ENCODE assay signal across 16 cellular contexts in genomic region chr12:111655356-111655755, GRCh38. TPM values are rescaled to one million over a fixed set of nuclear protein-coding genes. Genes with fewer than 3 reads are reported as not detected.
DNase-seq lines count a peak whose midpoint lies in the region; ATAC-seq and TF ChIP-seq lines count a peak whose summit lies in the region.
"Had no signal": no experiment of that assay in that cellular context is flagged by ENCODE, and none has a peak within 500 bp of the region (broad histone marks: within the 10 kb centered on the region; RNA-seq: fewer than 3 reads in every experiment).

No MANE protein-coding gene starts in this region.

- intact Hi-C loops in CD4-positive, alpha-beta memory T cell (cut with micrococcal nuclease), result no loop called here

- H2AFZ ChIP-seq in Karpas-422 (ENCODE audit: low read length), result no peak overlapping the region
- H2AFZ ChIP-seq: GM23338 had no signal

- POLR2A ChIA-PET in CD4-positive, alpha-beta memory T cell (lab: Charles Lee; ENCODE audit: partially characterized antibody), result no interaction called here

- no peaks in the 10 kb centered on the region for H3K9me3 Mint-ChIP-seq in CD4-positive, alpha-beta memory T cell
- H3K9me3 Mint-ChIP-seq in naive B cell, result no peaks in the 10 kb centered on the region
- H3K9me3 Mint-ChIP-seq: CD4-positive, CD25-positive, alpha-beta regulatory T cell; GM23338 had no signal

- H3K79me2 ChIP-seq in Karpas-422 (ENCODE audit: low read length), result no peaks in the 10 kb centered on the region

- H3K36me3 ChIP-seq in CD4-positive, alpha-beta memory T cell (ENCODE audit: insufficient read depth, low read length), result peaks cover 45% of the 10 kb centered on the region
- H3K36me3 ChIP-seq in Karpas-422 (ENCODE audit: insufficient read depth, low read length), result peaks cover 28% of the 10 kb centered on the region; the same call in 1 of the 2 replicates
- peaks cover 0 to 94% (median 27%) of the 10 kb centered on the region in 3 donors for H3K36me3 ChIP-seq in tibial nerve

- H3K27me3 ChIP-seq in CD4-positive, alpha-beta memory T cell (ENCODE audit: insufficient read depth, low read length), result no peaks in the 10 kb centered on the region
- H3K27me3 ChIP-seq in Karpas-422 (ENCODE audit: low read length) (no peaks in the 10 kb centered on the region), tibial nerve (no peaks in the 10 kb centered on the region)
- H3K27me3 ChIP-seq: BE2C had no signal

- peaks cover 44 to 60% of the 10 kb centered on the region in 2 donors for H3K36me3 Mint-ChIP-seq in CD4-positive, alpha-beta memory T cell
- H3K36me3 Mint-ChIP-seq in naive B cell, result peaks cover 15 to 26% of the 10 kb centered on the region in 2 donors

- H3K27ac ChIP-seq in CD4-positive, alpha-beta memory T cell (ENCODE audit: low read depth, low read length), result no peak overlapping the region
- H3K27ac ChIP-seq in Karpas-422 (ENCODE audit: low read length) (no peak overlapping the region), tibial nerve (no peak overlapping the region)
- H3K27ac ChIP-seq: HL-60 had no signal

- no peaks in the 10 kb centered on the region for H4K20me1 ChIP-seq in Karpas-422 (ENCODE audit: insufficient read depth, low read depth, low read length)

- DNase-seq in CD4-positive, alpha-beta memory T cell, result no peak
- DNase-seq in Karpas-422 (peak; percentile 19), dermis blood vessel endothelial cell (peak; percentile 36), naive B cell (no peak), tibial nerve (ENCODE audit: low spot score in 2 of 2) (no peak), NCI-H69 (lab: John Stamatoyannopoulos, UW) (no peak)
- DNase-seq: ACHN; BE2C; Caco-2; CD4-positive, CD25-positive, alpha-beta regulatory T cell; DMS79; GDM1; HCEC 1CT had no signal

- H3K27ac Mint-ChIP-seq in CD4-positive, alpha-beta memory T cell, result peak overlapping the region in 5 of 7 donors; percentile 2 to 76 (median 17)
- peak overlapping the region in 4 of 6 donors; percentile 18 to 74 (median 42) for H3K27ac Mint-ChIP-seq in naive B cell
- H3K27ac Mint-ChIP-seq: GM23338 had no signal

- ATAC-seq in naive B cell (ENCODE audit: low read depth in 2 of 2) (no peak), GM18519 (IDR thresholded peaks at IDR 0.05; ENCODE audit: low FRiP score, unreplicated experiment) (no peak)
- ATAC-seq: GM23338 had no signal

- no peak for TF ChIP-seq POLR2A in tibial nerve (IDR thresholded peaks at IDR 0.05)

- CTCF ChIA-PET in CD4-positive, alpha-beta memory T cell (lab: Charles Lee; ENCODE audit: partially characterized antibody), result no interaction called here

- peaks cover 0 to 2% (median 0%) of the 10 kb centered on the region in 4 donors for H3K4me1 Mint-ChIP-seq in CD4-positive, alpha-beta memory T cell
- H3K4me1 Mint-ChIP-seq in naive B cell, result peaks cover 0 to 5% (median 0%) of the 10 kb centered on the region in 3 donors
- H3K4me1 Mint-ChIP-seq: GM23338 had no signal

- H3K27me3 Mint-ChIP-seq in CD4-positive, alpha-beta memory T cell, result no peaks in the 10 kb centered on the region
- H3K27me3 Mint-ChIP-seq in naive B cell, result no peaks in the 10 kb centered on the region
- H3K27me3 Mint-ChIP-seq: CD4-positive, CD25-positive, alpha-beta regulatory T cell had no signal

- H3K4me3 Mint-ChIP-seq in CD4-positive, alpha-beta memory T cell, result no peak overlapping the region
- H3K4me3 Mint-ChIP-seq in naive B cell, result no peak overlapping the region
- H3K4me3 Mint-ChIP-seq: CD4-positive, CD25-positive, alpha-beta regulatory T cell; GM23338 had no signal

- TF ChIP-seq CTCF in tibial nerve (IDR thresholded peaks at IDR 0.05), result no peak

- H3K9me3 ChIP-seq in CD4-positive, alpha-beta memory T cell (ENCODE audit: control insufficient read depth in 1 of 2, low read length in 2 of 2), result no peaks in the 10 kb centered on the region
- H3K9me3 ChIP-seq in Karpas-422 (ENCODE audit: low read length), result no peaks in the 10 kb centered on the region
- H3K9me3 ChIP-seq in tibial nerve, result no peaks in the 10 kb centered on the region
- H3K9me3 ChIP-seq: BE2C, Caco-2 had no signal

- H3K4me3 ChIP-seq in CD4-positive, alpha-beta memory T cell (ENCODE audit: low read length in 2 of 2), result no peak overlapping the region
- H3K4me3 ChIP-seq in Karpas-422 (ENCODE audit: low read length) (no peak overlapping the region), tibial nerve (no peak overlapping the region)
- H3K4me3 ChIP-seq: GM23338 had no signal

- no peak overlapping the region for H3K9ac ChIP-seq in Karpas-422 (ENCODE audit: low read length)

- 91 to 93% methylated on average over 3 of the region's 3 CpGs for WGBS in tibial nerve, 2 donors

- no peak for TF ChIP-seq EP300 in tibial nerve (IDR thresholded peaks at IDR 0.05)

- H3K9me2 ChIP-seq in Karpas-422 (replicated peaks; ENCODE audit: insufficient read depth, low read length), result no peaks in the 10 kb centered on the region

- no peak overlapping the region for H3K4me2 ChIP-seq in Karpas-422 (ENCODE audit: low read depth, low read length, poor library complexity, severe bottlenecking)
- H3K4me2 ChIP-seq: GM23338 had no signal

- no peaks in the 10 kb centered on the region for H3K4me1 ChIP-seq in CD4-positive, alpha-beta memory T cell (ENCODE audit: insufficient read depth, low read length)
- no peaks in the 10 kb centered on the region for H3K4me1 ChIP-seq in Karpas-422 (ENCODE audit: low read length)
- H3K4me1 ChIP-seq in tibial nerve, result peaks cover 0 to 10% (median 2%) of the 10 kb centered on the region in 4 donors
- H3K4me1 ChIP-seq: BE2C, Caco-2 had no signal

RNA-seq across cellular contexts. Expression of gene BRAP, which starts 30.4 kb away (rescaled TPM):
- 10 to 100 TPM; 25.9 to 27.5 TPM for total RNA-seq in CD4-positive, alpha-beta memory T cell
- 10 to 100 TPM; 21.4 to 29.6 TPM for polyA plus RNA-seq in CD4-positive, alpha-beta memory T cell
- 14.6 and 17.6 TPM in 2 replicates for total RNA-seq in Karpas-422 (2014; rRNA removed; shearing (Covaris generic); ENCODE audit: low replicate concordance)
- total RNA-seq in dermis blood vessel endothelial cell (20.6 and 25.5 TPM in 2 replicates), tibial nerve (10 to 100 TPM; 12.9 to 18.0 (median 17.2) TPM)
- polyA plus RNA-seq in naive B cell (ENCODE audit: low read depth in 6 of 6), result 10 to 100 TPM; 20.0 to 25.6 (median 23.2) TPM

RNA-seq across cellular contexts. Expression of gene ACAD10, which starts 30.5 kb away (rescaled TPM):
- 10 to 100 TPM; 52.2 to 58.3 TPM for total RNA-seq in CD4-positive, alpha-beta memory T cell
- 10 to 100 TPM; 13.4 to 14.6 TPM for polyA plus RNA-seq in CD4-positive, alpha-beta memory T cell
- total RNA-seq in Karpas-422 (2014; rRNA removed; shearing (Covaris generic); ENCODE audit: low replicate concordance), result 36.9 and 38.9 TPM in 2 replicates
- 8.0 and 8.7 TPM in 2 replicates for total RNA-seq in dermis blood vessel endothelial cell
- polyA plus RNA-seq in naive B cell (ENCODE audit: low read depth in 6 of 6), result 10 to 100 TPM; 10.0 to 19.4 (median 12.3) TPM
- 10 to 100 TPM; 20.3 to 41.4 (median 21.4) TPM for total RNA-seq in tibial nerve

RNA-seq across cellular contexts. Expression of gene ATXN2, which starts 56.2 kb away (rescaled TPM):
- total RNA-seq in CD4-positive, alpha-beta memory T cell, result 10 to 100 TPM; 70.3 to 74.8 TPM
- polyA plus RNA-seq in CD4-positive, alpha-beta memory T cell, result 10 to 100 TPM; 11.0 to 35.8 TPM
- 33.3 and 50.6 TPM in 2 replicates for total RNA-seq in Karpas-422 (2014; rRNA removed; shearing (Covaris generic); ENCODE audit: low replicate concordance)
- 32.0 and 37.3 TPM in 2 replicates for total RNA-seq in dermis blood vessel endothelial cell
- 10 to 100 TPM; 12.0 to 38.0 (median 20.3) TPM for polyA plus RNA-seq in naive B cell (ENCODE audit: low read depth in 6 of 6)
- 10 to 100 TPM; 50.3 to 84.3 (median 64.3) TPM for total RNA-seq in tibial nerve

Comparison
In these comparisons a context has a peak if more than half of its experiments do, and no peak if none do; other contexts are left out.
1. DNase-seq: peak in Karpas-422 (single experiment) and dermis blood vessel endothelial cell (single experiment); none in CD4-positive, alpha-beta memory T cell (0 of 5), naive B cell (single experiment), tibial nerve (0 of 2) and NCI-H69 (single experiment).